ENCODE assay signal across 16 cellular contexts in genomic region chr17:9166678-9167077, GRCh38.
DNase-seq lines count a peak whose midpoint lies in the region; ATAC-seq, FAIRE-seq and TF ChIP-seq lines count a peak whose summit lies in the region.
"Had no signal": no experiment of that assay in that cellular context is flagged by ENCODE, and none has a peak within 500 bp of the region (broad histone marks: within the 10 kb centered on the region; RNA-seq: fewer than 3 reads in every experiment).

No MANE protein-coding gene starts in this region.

- peaks cover 2% of the 10 kb centered on the region for H3K4me1 Mint-ChIP-seq in activated CD4-positive, alpha-beta T cell treated with anti-CD3 and anti-CD28 coated beads, Interleukin-2, amount 10 ng/mL, durations not matched to agents 24 days and 14 days
- H3K4me1 Mint-ChIP-seq: B cell had no signal

- H3K9me2 ChIP-seq in Karpas-422 (replicated peaks; ENCODE audit: insufficient read depth, low read length), result no peaks in the 10 kb centered on the region

- H3K4me3 ChIP-seq in Karpas-422 (ENCODE audit: low read length) (no peak overlapping the region), HepG2 (replicated peaks in 1 of 3; ENCODE audit: insufficient read depth in 1 of 3, low read depth in 2 of 3, low read length in 3 of 3) (no peak overlapping the region), muscle layer of duodenum (ENCODE audit: low read depth in 1 of 2, low read length in 2 of 2) (no peak overlapping the region)
- H3K4me3 ChIP-seq: BLaER1 treated with 17β-estradiol and CSF1 and Interleukin-3, amounts not matched to agents 10 nM and 100 nM had no signal

- H3K27ac Mint-ChIP-seq in activated CD4-positive, alpha-beta T cell treated with anti-CD3 and anti-CD28 coated beads, Interleukin-2, amount 10 ng/mL, durations not matched to agents 24 days and 14 days, result no peak overlapping the region
- H3K27ac Mint-ChIP-seq: B cell; CD8-positive, alpha-beta T cell had no signal

- no peaks in the 10 kb centered on the region for H3K27me3 Mint-ChIP-seq in activated CD4-positive, alpha-beta T cell treated with anti-CD3 and anti-CD28 coated beads, Interleukin-2, amount 10 ng/mL, durations not matched to agents 24 days and 14 days

- intact Hi-C loops in HepG2 (cut with micrococcal nuclease; ENCODE audit: unreplicated experiment), result loop anchor here (10.0 kb wide), 1 partner anchor 172 kb away; no protein-coding TSS in a partner anchor
- intact Hi-C loops in activated CD4-positive, alpha-beta T cell treated with anti-CD3 and anti-CD28 coated beads, Interleukin-2, amount 10 ng/mL, durations not matched to agents 24 days and 14 days (cut with micrococcal nuclease), result no loop called here

- FAIRE-seq in HepG2 (lab: Jason Lieb, UNC), result no peak
- FAIRE-seq: HTR-8/SVneo had no signal

- H3K4me3 Mint-ChIP-seq in activated CD4-positive, alpha-beta T cell treated with anti-CD3 and anti-CD28 coated beads, Interleukin-2, amount 10 ng/mL, durations not matched to agents 24 days and 14 days, result no peak overlapping the region
- H3K4me3 Mint-ChIP-seq: B cell; CD8-positive, alpha-beta T cell had no signal

- no peak overlapping the region for H3K4me2 ChIP-seq in Karpas-422 (ENCODE audit: low read depth, low read length, poor library complexity, severe bottlenecking)
- no peak overlapping the region for H3K4me2 ChIP-seq in HepG2 (ENCODE audit: low read depth, low read length)
- H3K4me2 ChIP-seq: BLaER1 treated with 17β-estradiol and CSF1 and Interleukin-3, amounts not matched to agents 10 nM and 100 nM had no signal

- peak; percentile 33; the same call in 2 of the 3 replicates for ATAC-seq in HepG2
- ATAC-seq: CD8-positive, alpha-beta T cell; HCT116 had no signal

- DNase-seq in Karpas-422 (peak; percentile 11), HepG2 (ENCODE audit: low spot score) (no peak), NCI-H748 treated with DMSO at 0.1 percent for 48 hours (lab: John Stamatoyannopoulos, UW) (no peak)
- no peak for DNase-seq in activated CD4-positive, alpha-beta T cell treated with anti-CD3 and anti-CD28 coated beads, Interleukin-2, amount 10 ng/mL, durations not matched to agents 24 days and 14 days
- no peak for DNase-seq in activated effector memory CD4-positive, alpha-beta T cell treated with anti-CD3 and anti-CD28 coated beads, Interleukin-2, amount 50 U/mL, for 16 hours
- DNase-seq: Calu3; CD8-positive, alpha-beta T cell; DMS79 treated with DMSO at 0.1 percent for 48 hours; GF-D8; GOT3; H7 had no signal

- H3K79me2 ChIP-seq in Karpas-422 (ENCODE audit: low read length) (no peaks in the 10 kb centered on the region), HepG2 (ENCODE audit: insufficient read depth, low read length) (no peaks in the 10 kb centered on the region)

- TF ChIP-seq RAD21 in HepG2 (CRISPR knock-in tag; IDR thresholded peaks at IDR 0.05), result no peak

- TF ChIP-seq CTCF in HepG2 (CRISPR knock-in tag; IDR thresholded peaks at IDR 0.05), result no peak

- H2AFZ ChIP-seq in Karpas-422 (ENCODE audit: low read length) (no peak overlapping the region), HepG2 (ENCODE audit: low read length) (no peak overlapping the region)

- no peaks in the 10 kb centered on the region for H3K9me3 Mint-ChIP-seq in activated CD4-positive, alpha-beta T cell treated with anti-CD3 and anti-CD28 coated beads, Interleukin-2, amount 10 ng/mL, durations not matched to agents 24 days and 14 days
- H3K9me3 Mint-ChIP-seq: CD8-positive, alpha-beta T cell had no signal

- no peaks in the 10 kb centered on the region for H3K27me3 ChIP-seq in Karpas-422 (ENCODE audit: low read length)
- H3K27me3 ChIP-seq in HepG2 (ENCODE audit: control insufficient read depth in 1 of 2, insufficient read depth in 2 of 2, low read length in 2 of 2), result peaks cover 1 to 43% of the 10 kb centered on the region in 2 experiments
- no peaks in the 10 kb centered on the region for H3K27me3 ChIP-seq in muscle layer of duodenum (ENCODE audit: low read depth, low read length)

- no peak for TF ChIP-seq POLR2A in HepG2 (IDR thresholded peaks at IDR 0.05; ENCODE audit: insufficient read depth in 1 of 2, low read depth in 2 of 2, low read length in 2 of 2)

- H4K20me1 ChIP-seq in Karpas-422 (ENCODE audit: insufficient read depth, low read depth, low read length) (no peaks in the 10 kb centered on the region), HepG2 (ENCODE audit: insufficient read depth, low read length) (peaks cover 3% of the 10 kb centered on the region; the same call in 1 of the 2 replicates)
- H4K20me1 ChIP-seq: BLaER1 treated with 17β-estradiol and CSF1 and Interleukin-3, amounts not matched to agents 10 nM and 100 nM had no signal

- no peak overlapping the region for H3K9ac ChIP-seq in Karpas-422 (ENCODE audit: low read length)
- no peak overlapping the region for H3K9ac ChIP-seq in HepG2 (ENCODE audit: insufficient read depth, low read depth, low read length)
- H3K9ac ChIP-seq: BLaER1 treated with 17β-estradiol and CSF1 and Interleukin-3, amounts not matched to agents 10 nM and 100 nM had no signal

- no peaks in the 10 kb centered on the region for H3K36me3 ChIP-seq in Karpas-422 (ENCODE audit: insufficient read depth, low read length)
- H3K36me3 ChIP-seq in HepG2 (replicated peaks in 1 of 2; ENCODE audit: control insufficient read depth in 1 of 2, insufficient read depth in 2 of 2, low read length in 2 of 2), result no peaks in the 10 kb centered on the region
- H3K36me3 ChIP-seq in muscle layer of duodenum (ENCODE audit: control insufficient read depth in 1 of 2, insufficient read depth in 2 of 2, low read length in 2 of 2), result peaks cover 0 to 2% of the 10 kb centered on the region in 2 donors
- H3K36me3 ChIP-seq: BLaER1 treated with 17β-estradiol and CSF1 and Interleukin-3, amounts not matched to agents 10 nM and 100 nM had no signal

- H3K36me3 Mint-ChIP-seq in activated CD4-positive, alpha-beta T cell treated with anti-CD3 and anti-CD28 coated beads, Interleukin-2, amount 10 ng/mL, durations not matched to agents 24 days and 14 days (ENCODE audit: low read depth), result no peaks in the 10 kb centered on the region
- H3K36me3 Mint-ChIP-seq: CD8-positive, alpha-beta T cell had no signal

- no peak overlapping the region for H3K27ac ChIP-seq in Karpas-422 (ENCODE audit: low read length)
- H3K27ac ChIP-seq in HepG2 (ENCODE audit: extremely low read length, insufficient read depth, low read length), result no peak overlapping the region
- peak overlapping the region; percentile 21 for H3K27ac ChIP-seq in muscle layer of duodenum (ENCODE audit: low read length)
- H3K27ac ChIP-seq: BLaER1 treated with 17β-estradiol and CSF1 and Interleukin-3, amounts not matched to agents 10 nM and 100 nM had no signal

- WGBS in HepG2 (ENCODE audit: low lambda C conversion rate), result 10% methylated on average over 3 of the region's 4 CpGs

- BruUV-seq in HepG2 (replicated peaks; lab: Mats Ljungman, UMichigan), result no TSS peak

- TF ChIP-seq EP300 in HepG2 (IDR thresholded peaks at IDR 0.05; ENCODE audit: low read depth in 2 of 2, low read length in 2 of 2), result no peak
- no peak for TF ChIP-seq EP300 in HepG2 (CRISPR knock-in tag; IDR thresholded peaks at IDR 0.05; ENCODE audit: borderline replicate concordance)

- in situ Hi-C loops in HepG2 (cut with HindIII; ENCODE audit: extremely low pct_ligation_motif_present, low pct_unique_long_range_greater_than_20kb), result no loop called here

- no peaks in the 10 kb centered on the region for H3K9me3 ChIP-seq in Karpas-422 (ENCODE audit: low read length)
- no peaks in the 10 kb centered on the region for H3K9me3 ChIP-seq in HepG2 (ENCODE audit: low read length)
- H3K9me3 ChIP-seq in muscle layer of duodenum (ENCODE audit: control insufficient read depth in 1 of 2, low read length in 2 of 2), result no peaks in the 10 kb centered on the region

- CTCF ChIA-PET in HepG2 (lab: Yijun Ruan, JAX; ENCODE audit: low intra/inter-chr PET ratio, low total read pairs), result no interaction called here

- POLR2A ChIA-PET in HepG2 (lab: Yijun Ruan, JAX), result no interaction called here

- H3K4me1 ChIP-seq in Karpas-422 (ENCODE audit: low read length) (no peaks in the 10 kb centered on the region), HepG2 (ENCODE audit: insufficient read depth, low read length) (peaks cover 25% of the 10 kb centered on the region), muscle layer of duodenum (ENCODE audit: control insufficient read depth in 1 of 2, insufficient read depth in 2 of 2, low read length in 2 of 2) (peaks cover 0 to 4% of the 10 kb centered on the region in 2 donors)
- H3K4me1 ChIP-seq: BLaER1 treated with 17β-estradiol and CSF1 and Interleukin-3, amounts not matched to agents 10 nM and 100 nM had no signal

TF ChIP-seq in HepG2, 621 proteins besides CTCF, POLR2A, EP300 and RAD21:
- TF ChIP-seq HNF4A (CRISPR knock-in tag; IDR thresholded peaks at IDR 0.05) (peak; percentile 11; the same call in 1 of the 2 replicates), IKZF4 (CRISPR knock-in tag; IDR thresholded peaks at IDR 0.05; ENCODE audit: borderline replicate concordance, low read depth, not compliant biosample characterization) (no peak)
TF ChIP-seq in HepG2: peak in this region for 1.
